Comparison of ENCODE assay signal across 36 cellular contexts in the genomic region with DNA sequence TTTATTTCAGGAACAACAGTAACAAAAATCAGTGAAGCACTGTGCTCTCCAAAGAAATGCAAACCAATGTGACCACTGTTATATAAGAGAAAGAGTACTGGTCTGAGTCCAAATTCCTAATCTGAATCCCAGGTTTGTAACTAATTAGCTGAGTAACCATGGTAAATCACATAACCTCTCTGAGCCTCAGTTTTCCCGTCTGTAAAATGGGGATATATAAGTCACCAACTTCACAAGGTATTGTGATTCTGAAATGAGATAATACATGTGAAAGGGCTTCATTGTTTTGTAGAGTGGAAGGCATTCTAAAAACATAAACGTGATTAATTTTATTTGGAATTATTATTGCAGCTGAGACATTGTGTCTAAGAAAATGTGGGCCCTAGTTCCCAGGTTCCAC.
"Had no signal": no experiment of that assay in that cellular context is flagged by ENCODE, and none has a peak within 500 bp of the region (broad histone marks: within the 10 kb centered on the region; RNA-seq: fewer than 3 reads in every experiment).

No MANE protein-coding gene starts in this region.

- H3K9me3 ChIP-seq: MG63 had no signal

- H3K36me3 ChIP-seq: MG63 had no signal

- H3K4me3 ChIP-seq: MG63 had no signal

- DNase-seq: Kasumi-1, MG63, MM.1S, MV-4-11, NCI-H1048, NCI-H1092, NCI-H1092 treated with DMSO at 0.1 percent for 48 hours, NCI-H1105, NCI-H1105 treated with DMSO at 0.1 percent for 48 hours, NCI-H1417, NCI-H1417 treated with DMSO at 0.1 percent for 48 hours, NCI-H1436, NCI-H1436 treated with DMSO at 0.1 percent for 48 hours, NCI-H146, NCI-H1694, NCI-H1694 treated with DMSO at 0.1 percent for 48 hours, NCI-H187, NCI-H187 treated with DMSO at 0.1 percent for 48 hours, NCI-H1930, NCI-H2029, NCI-H2029 treated with DMSO at 0.1 percent for 48 hours, NCI-H2081, NCI-H2081 treated with DMSO at 0.1 percent for 48 hours, NCI-H2107, NCI-H2171, NCI-H2171 treated with DMSO at 0.1 percent for 48 hours, NCI-H2227 treated with DMSO at 0.1 percent for 48 hours, NCI-H226, NCI-H345, NCI-H446, NCI-H446 treated with DMSO at 0.1 percent for 48 hours, NCI-H510A, NCI-H510A treated with DMSO at 0.1 percent for 48 hours, NCI-H524, NCI-H524 treated with DMSO at 0.1 percent for 48 hours, NCI-H526 had no signal
